Comparison of ENCODE assay signal across 19 cellular contexts in genomic region chr11:61854966-61855714, GRCh38.
"Had no signal": no experiment of that assay in that cellular context is flagged by ENCODE, and none has a peak within 500 bp of the region (broad histone marks: within the 10 kb centered on the region; RNA-seq: fewer than 3 reads in every experiment).

No MANE protein-coding gene starts in this region.

- H3K9me3 ChIP-seq: colonic mucosa, esophagus squamous epithelium, left ventricle myocardium inferior, prostate gland, right lobe of liver, stomach, thyroid gland had no signal

- H3K27me3 ChIP-seq: cardiac muscle cell, colonic mucosa, esophagus squamous epithelium, hepatocyte, right lobe of liver, stomach, thyroid gland had no signal

- H3K27ac ChIP-seq: cardiac muscle cell, colonic mucosa, esophagus squamous epithelium, hepatocyte, left ventricle myocardium inferior, right lobe of liver, stomach, thyroid gland had no signal

- H3K4me1 ChIP-seq: colonic mucosa, right lobe of liver had no signal

- DNase-seq: activated CD4-positive, alpha-beta T cell treated with anti-CD3 and anti-CD28 coated beads, Interleukin-2, amount 50 U/mL, for 4 hours; activated naive CD4-positive, alpha-beta T cell treated with anti-CD3 and anti-CD28 coated beads for 36 hours; activated naive CD8-positive, alpha-beta T cell treated with anti-CD3 and anti-CD28 coated beads, Interleukin-2, amount 50 U/mL, for 24 hours; activated T-cell treated with anti-CD3 and anti-CD28 coated beads for 4 hours; colonic mucosa; esophagus squamous epithelium; islet precursor cell; left ventricle myocardium inferior; natural killer cell; occipital lobe; right lobe of liver; stimulated activated CD4-positive, alpha-beta T cell treated with anti-CD3 and anti-CD28 coated beads, Interleukin-1b, Interleukin-23, amount 100 ng/mL, for 48 hours; stomach; T-cell; T1000; thyroid gland had no signal

- H3K36me3 ChIP-seq: colonic mucosa, prostate gland, thyroid gland had no signal

- H3K4me3 ChIP-seq: cardiac muscle cell, colonic mucosa, esophagus squamous epithelium, hepatocyte, left ventricle myocardium inferior, prostate gland, right lobe of liver, stomach, thyroid gland had no signal
